Comparison of ENCODE assay signal across 9 cellular contexts in genomic region chr12:75890660-75891059, GRCh38.
"Had no signal": no experiment of that assay in that cellular context is flagged by ENCODE, and none has a peak within 500 bp of the region (broad histone marks: within the 10 kb centered on the region; RNA-seq: fewer than 3 reads in every experiment).

No MANE protein-coding gene starts in this region.

- H3K4me2 ChIP-seq: hepatocyte had no signal

- DNase-seq: activated CD4-positive, alpha-beta T cell treated with anti-CD3 and anti-CD28 coated beads, Interleukin-2, amount 50 U/mL, for 48 hours; activated CD4-positive, CD25-positive, alpha-beta regulatory T cell treated with anti-CD3 and anti-CD28 coated beads, Interleukin-2, amount 50 U/mL, for 72 hours; activated T-cell treated with anti-CD3 and anti-CD28 coated beads, Interleukin-2, amount 50 U/mL, for 72 hours; gastrocnemius medialis; naive thymus-derived CD4-positive, alpha-beta T cell; stimulated activated CD4-positive, alpha-beta T cell treated with anti-CD3 and anti-CD28 coated beads, Interleukin-4, amount 100 ng/mL, for 4 hours had no signal

- H3K36me3 Mint-ChIP-seq: naive thymus-derived CD4-positive, alpha-beta T cell had no signal

- H3K4me3 Mint-ChIP-seq: activated T-cell treated with anti-CD3 and anti-CD28 coated beads, Interleukin-2, amount 50 U/mL, for 72 hours; naive thymus-derived CD4-positive, alpha-beta T cell had no signal

- H3K9me3 ChIP-seq: ascending aorta, gastrocnemius medialis, thyroid gland had no signal

- ATAC-seq: activated T-cell treated with anti-CD3 and anti-CD28 coated beads, Interleukin-2, amount 50 U/mL, for 72 hours; gastrocnemius medialis; naive thymus-derived CD4-positive, alpha-beta T cell had no signal

- H3K79me2 ChIP-seq: hepatocyte had no signal

- H3K27ac Mint-ChIP-seq: activated T-cell treated with anti-CD3 and anti-CD28 coated beads, Interleukin-2, amount 50 U/mL, for 72 hours; naive thymus-derived CD4-positive, alpha-beta T cell had no signal

- H3K27ac ChIP-seq: ascending aorta, gastrocnemius medialis, hepatocyte, thyroid gland had no signal

- H3K4me1 ChIP-seq: ascending aorta, gastrocnemius medialis had no signal

- H3K36me3 ChIP-seq: ascending aorta, gastrocnemius medialis, thyroid gland had no signal

- H3K4me1 Mint-ChIP-seq: naive thymus-derived CD4-positive, alpha-beta T cell had no signal

- H2AFZ ChIP-seq: hepatocyte had no signal

- H3K9me3 Mint-ChIP-seq: activated T-cell treated with anti-CD3 and anti-CD28 coated beads, Interleukin-2, amount 50 U/mL, for 72 hours; naive thymus-derived CD4-positive, alpha-beta T cell had no signal

- H3K27me3 ChIP-seq: ascending aorta, gastrocnemius medialis, hepatocyte, thyroid gland had no signal

- H3K4me3 ChIP-seq: ascending aorta, gastrocnemius medialis, hepatocyte, thyroid gland had no signal
